1 cellular context compared by ENCODE assay signal in the genomic region with DNA sequence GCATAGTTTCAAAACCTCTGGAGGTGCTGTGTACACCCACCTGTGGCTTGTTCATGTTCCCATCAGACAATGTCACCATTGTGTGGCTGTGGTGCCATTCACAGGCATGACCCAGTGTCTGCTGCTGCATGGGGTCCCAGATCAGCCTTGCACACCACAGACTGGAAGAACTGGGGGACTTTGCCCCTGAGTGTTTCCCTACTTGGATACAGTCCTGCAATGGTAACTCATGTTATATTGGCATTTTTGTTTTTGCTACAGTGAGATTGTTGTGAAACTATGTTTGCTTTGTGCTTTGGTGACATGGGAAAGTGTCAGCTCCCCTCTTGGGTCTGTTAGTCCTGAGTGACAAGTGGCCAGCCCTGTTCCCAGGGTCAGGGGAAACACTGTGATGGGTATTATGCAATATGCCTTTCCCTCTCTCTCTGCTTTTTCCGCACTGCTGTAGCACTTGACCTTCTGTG.
TF ChIP-seq lines count a peak whose summit lies in the region.

No MANE protein-coding gene starts in this region.

TF ChIP-seq in HepG2, 621 proteins besides CTCF, POLR2A, EP300 and RAD21 (continued from another document):
- TF ChIP-seq ZNF142 (CRISPR knock-in tag; IDR thresholded peaks at IDR 0.05) = peak; percentile 30; the same call in 1 of the 2 replicates
- peak; percentile 74 for TF ChIP-seq HNF4G (IDR thresholded peaks at IDR 0.05; ENCODE audit: borderline replicate concordance, low read depth, low read length)
- TF ChIP-seq HNF4G (CRISPR knock-in tag; IDR thresholded peaks at IDR 0.05; ENCODE audit: borderline replicate concordance, low read depth) = no peak; the same call in 1 of the 2 replicates
- TF ChIP-seq ZNF292 (CRISPR knock-in tag; IDR thresholded peaks at IDR 0.05; ENCODE audit: borderline replicate concordance, low read depth) = 0 out of 2 replicates have a peak, but pooled peaks have one; percentile 43
- TF ChIP-seq RBAK (CRISPR knock-in tag; IDR thresholded peaks at IDR 0.05) = peak; percentile 75
- TF ChIP-seq TMF1 (CRISPR knock-in tag; IDR thresholded peaks at IDR 0.05; ENCODE audit: low read depth) = no peak
- TF ChIP-seq RARA (CRISPR knock-in tag; IDR thresholded peaks at IDR 0.05) = peak; percentile 58
- TF ChIP-seq CCDC6 (CRISPR knock-in tag; IDR thresholded peaks at IDR 0.05) = no peak
- 0 out of 2 replicates have a peak, but pooled peaks have one; percentile 6 for TF ChIP-seq BORCS8-MEF2B (CRISPR knock-in tag; IDR thresholded peaks at IDR 0.05)
- no peak for TF ChIP-seq KLF16 (CRISPR knock-in tag; IDR thresholded peaks at IDR 0.05)
- TF ChIP-seq, protein P1, sequence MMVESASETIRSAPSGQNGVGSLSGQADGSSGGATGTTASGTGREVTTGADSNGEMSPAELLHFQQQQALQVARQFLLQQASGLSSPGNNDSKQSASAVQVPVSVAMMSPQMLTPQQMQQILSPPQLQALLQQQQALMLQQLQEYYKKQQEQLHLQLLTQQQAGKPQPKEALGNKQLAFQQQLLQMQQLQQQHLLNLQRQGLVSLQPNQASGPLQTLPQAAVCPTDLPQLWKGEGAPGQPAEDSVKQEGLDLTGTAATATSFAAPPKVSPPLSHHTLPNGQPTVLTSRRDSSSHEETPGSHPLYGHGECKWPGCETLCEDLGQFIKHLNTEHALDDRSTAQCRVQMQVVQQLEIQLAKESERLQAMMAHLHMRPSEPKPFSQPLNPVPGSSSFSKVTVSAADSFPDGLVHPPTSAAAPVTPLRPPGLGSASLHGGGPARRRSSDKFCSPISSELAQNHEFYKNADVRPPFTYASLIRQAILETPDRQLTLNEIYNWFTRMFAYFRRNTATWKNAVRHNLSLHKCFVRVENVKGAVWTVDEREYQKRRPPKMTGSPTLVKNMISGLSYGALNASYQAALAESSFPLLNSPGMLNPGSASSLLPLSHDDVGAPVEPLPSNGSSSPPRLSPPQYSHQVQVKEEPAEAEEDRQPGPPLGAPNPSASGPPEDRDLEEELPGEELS (CRISPR knock-in tag; IDR thresholded peaks at IDR 0.05) = peak; percentile 69
- TF ChIP-seq SP5 (CRISPR knock-in tag; IDR thresholded peaks at IDR 0.05; ENCODE audit: borderline replicate concordance, low read depth) = peak; percentile 91; the same call in 1 of the 2 replicates
- no peak for TF ChIP-seq MYC (CRISPR knock-in tag; IDR thresholded peaks at IDR 0.05; ENCODE audit: borderline replicate concordance)
- TF ChIP-seq SP1 (IDR thresholded peaks at IDR 0.05) = no peak
- no peak for TF ChIP-seq SP1 (CRISPR knock-in tag; IDR thresholded peaks at IDR 0.05)
- peak; percentile 77; the same call in 1 of the 2 replicates for TF ChIP-seq PRDM10 (CRISPR knock-in tag; IDR thresholded peaks at IDR 0.05; ENCODE audit: low read depth)
- no peak for TF ChIP-seq KLF12 (CRISPR knock-in tag; IDR thresholded peaks at IDR 0.05; ENCODE audit: borderline replicate concordance)
- TF ChIP-seq RXRA (CRISPR knock-in tag; IDR thresholded peaks at IDR 0.05) = peak; percentile 53; the same call in 1 of the 2 replicates
- peak; percentile 85; the same call in 1 of the 2 replicates for TF ChIP-seq IKZF5 (CRISPR knock-in tag; IDR thresholded peaks at IDR 0.05)
- TF ChIP-seq SALL1 (CRISPR knock-in tag; IDR thresholded peaks at IDR 0.05) = peak; percentile 67
- TF ChIP-seq, protein P2, sequence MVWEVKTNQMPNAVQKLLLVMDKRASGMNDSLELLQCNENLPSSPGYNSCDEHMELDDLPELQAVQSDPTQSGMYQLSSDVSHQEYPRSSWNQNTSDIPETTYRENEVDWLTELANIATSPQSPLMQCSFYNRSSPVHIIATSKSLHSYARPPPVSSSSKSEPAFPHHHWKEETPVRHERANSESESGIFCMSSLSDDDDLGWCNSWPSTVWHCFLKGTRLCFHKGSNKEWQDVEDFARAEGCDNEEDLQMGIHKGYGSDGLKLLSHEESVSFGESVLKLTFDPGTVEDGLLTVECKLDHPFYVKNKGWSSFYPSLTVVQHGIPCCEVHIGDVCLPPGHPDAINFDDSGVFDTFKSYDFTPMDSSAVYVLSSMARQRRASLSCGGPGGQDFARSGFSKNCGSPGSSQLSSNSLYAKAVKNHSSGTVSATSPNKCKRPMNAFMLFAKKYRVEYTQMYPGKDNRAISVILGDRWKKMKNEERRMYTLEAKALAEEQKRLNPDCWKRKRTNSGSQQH (CRISPR knock-in tag; IDR thresholded peaks at IDR 0.05; ENCODE audit: low read depth) = no peak
- peak; percentile 82 for TF ChIP-seq HNF4A (CRISPR knock-in tag; IDR thresholded peaks at IDR 0.05)
TF ChIP-seq in HepG2: peak in this region for 59.
